ENCODE assay signal across 8 cellular contexts in genomic region chr2:37196320-37197195, GRCh38. TPM values are rescaled to one million over a fixed set of nuclear protein-coding genes. Genes with fewer than 3 reads are reported as not detected.
DNase-seq lines count a peak whose midpoint lies in the region; ATAC-seq and TF ChIP-seq lines count a peak whose summit lies in the region.

Gene CEBPZOS, plus strand, starts transcription at chr2:37196496. Its CDS starts 3,209 bp downstream, at chr2:37199705.

- peaks cover 0 to 9% (median 0%) of the 10 kb centered on the region in 11 experiments; a peak in 6 of 22 replicates for H4K20me1 ChIP-seq in BLaER1 treated with 17β-estradiol and CSF1 and Interleukin-3, amounts not matched to agents 10 nM and 100 nM

- H3K4me2 ChIP-seq in BLaER1 treated with 17β-estradiol and CSF1 and Interleukin-3, amounts not matched to agents 10 nM and 100 nM, result peak within 1 kb of the TSS; percentile 81 to 94 (median 88)

- DNase-seq in NCI-H69 (lab: John Stamatoyannopoulos, UW) (peak; percentile 82), dedifferentiated amniotic fluid mesenchymal stem cell (ENCODE audit: extremely low spot score) (peak; percentile 54), left lung (peak; percentile 89 to 93)
- DNase-seq in activated CD4-positive, alpha-beta T cell treated with anti-CD3 and anti-CD28 coated beads, Interleukin-2, amount 10 ng/mL, durations not matched to agents 7 days and 5 days, result peak; percentile 87
- peak; percentile 78 to 89 (median 84) for DNase-seq in stimulated activated CD4-positive, alpha-beta T cell treated with anti-CD3 and anti-CD28 coated beads, TNF-alpha, amount 100 ng/mL, for 1 hour (ENCODE audit: low read depth in 3 of 3, low spot score in 1 of 3)

- H3K4me3 ChIP-seq in BLaER1 treated with 17β-estradiol and CSF1 and Interleukin-3, amounts not matched to agents 10 nM and 100 nM, result peak within 1 kb of the TSS; percentile 65 to 91 (median 76)
- peak within 1 kb of the TSS; percentile 74 to 84 for H3K4me3 ChIP-seq in left lung

- peaks cover 32% of the 10 kb centered on the region for H3K36me3 Mint-ChIP-seq in activated CD4-positive, alpha-beta T cell treated with anti-CD3 and anti-CD28 coated beads, Interleukin-2, amount 10 ng/mL, durations not matched to agents 7 days and 5 days (ENCODE audit: low read depth)

- H3K4me1 Mint-ChIP-seq in activated CD4-positive, alpha-beta T cell treated with anti-CD3 and anti-CD28 coated beads, Interleukin-2, amount 10 ng/mL, durations not matched to agents 7 days and 5 days, result peaks cover 40% of the 10 kb centered on the region

- ATAC-seq in GM19328 (IDR thresholded peaks at IDR 0.05; ENCODE audit: unreplicated experiment) (peak; percentile 66), HG03520 (IDR thresholded peaks at IDR 0.05; ENCODE audit: unreplicated experiment) (peak; percentile 66), left lung (peak; percentile 93)

- H3K27me3 Mint-ChIP-seq in activated CD4-positive, alpha-beta T cell treated with anti-CD3 and anti-CD28 coated beads, Interleukin-2, amount 10 ng/mL, durations not matched to agents 7 days and 5 days, result peaks cover 3% of the 10 kb centered on the region

- H3K9me3 ChIP-seq in BLaER1 treated with 17β-estradiol and CSF1 and Interleukin-3, amounts not matched to agents 10 nM and 100 nM (replicated peaks in 1 of 11), result peaks cover 0 to 30% (median 9%) of the 10 kb centered on the region in 11 experiments; a peak in 18 of 22 replicates
- no peaks in the 10 kb centered on the region for H3K9me3 ChIP-seq in left lung

- H3K27ac ChIP-seq in BLaER1 treated with 17β-estradiol and CSF1 and Interleukin-3, amounts not matched to agents 10 nM and 100 nM, result peak within 1 kb of the TSS; percentile 73 to 95 (median 92)
- H3K27ac ChIP-seq in left lung, result peak within 1 kb of the TSS; percentile 88 to 91

- POLR2A ChIA-PET in activated CD4-positive, alpha-beta T cell treated with anti-CD3 and anti-CD28 coated beads, Interleukin-2, amount 10 ng/mL, durations not matched to agents 7 days and 5 days (lab: Charles Lee), result interaction anchor here (0.8 kb wide), 1 partner anchor 40 kb away, joined by 3 read pairs; the partner anchor contains the start of gene EIF2AK2

- H3K9ac ChIP-seq in BLaER1 treated with 17β-estradiol and CSF1 and Interleukin-3, amounts not matched to agents 10 nM and 100 nM, result peak within 1 kb of the TSS; percentile 83 to 93 (median 90)

- H3K27ac Mint-ChIP-seq in activated CD4-positive, alpha-beta T cell treated with anti-CD3 and anti-CD28 coated beads, Interleukin-2, amount 10 ng/mL, durations not matched to agents 7 days and 5 days, result peak within 1 kb of the TSS; percentile 95

- no peaks in the 10 kb centered on the region for H3K9me3 Mint-ChIP-seq in activated CD4-positive, alpha-beta T cell treated with anti-CD3 and anti-CD28 coated beads, Interleukin-2, amount 10 ng/mL, durations not matched to agents 7 days and 5 days

- CTCF ChIA-PET in activated CD4-positive, alpha-beta T cell treated with anti-CD3 and anti-CD28 coated beads, Interleukin-2, amount 10 ng/mL, durations not matched to agents 7 days and 5 days (lab: Charles Lee), result interaction anchor here (0.5 to 1.0 kb wide), 4 partner anchors 15 to 162 kb away, joined by 3 to 4 read pairs (median 3); no protein-coding TSS in a partner anchor

- peaks cover 21 to 36% (median 26%) of the 10 kb centered on the region in 10 experiments for H3K4me1 ChIP-seq in BLaER1 treated with 17β-estradiol and CSF1 and Interleukin-3, amounts not matched to agents 10 nM and 100 nM
- peaks cover 7 to 21% of the 10 kb centered on the region in 2 donors for H3K4me1 ChIP-seq in left lung

- TF ChIP-seq CTCF in left lung (IDR thresholded peaks at IDR 0.05), result no peak

- no peaks in the 10 kb centered on the region for H3K27me3 ChIP-seq in BLaER1 treated with 17β-estradiol and CSF1 and Interleukin-3, amounts not matched to agents 10 nM and 100 nM
- no peaks in the 10 kb centered on the region for H3K27me3 ChIP-seq in left lung

- intact Hi-C loops in left lung (cut with DNase I), result no loop called here

- H3K4me3 Mint-ChIP-seq in activated CD4-positive, alpha-beta T cell treated with anti-CD3 and anti-CD28 coated beads, Interleukin-2, amount 10 ng/mL, durations not matched to agents 7 days and 5 days, result peak within 1 kb of the TSS; percentile 87

- H3K36me3 ChIP-seq in BLaER1 treated with 17β-estradiol and CSF1 and Interleukin-3, amounts not matched to agents 10 nM and 100 nM, result peaks cover 20 to 30% (median 24%) of the 10 kb centered on the region in 11 experiments
- peaks cover 0 to 16% of the 10 kb centered on the region in 2 donors for H3K36me3 ChIP-seq in left lung

RNA-seq across cellular contexts. Expression of gene CEBPZOS, which starts in this region (rescaled TPM):
- total RNA-seq in activated CD4-positive, alpha-beta T cell treated with anti-CD3 and anti-CD28 coated beads, Interleukin-2, amount 10 ng/mL, durations not matched to agents 7 days and 5 days, result 10 to 100 TPM; 37.5 to 38.5 TPM
- total RNA-seq in left lung, result 10 to 100 TPM; 33.1 to 38.8 TPM

Comparison
In these comparisons a context has a peak if more than half of its experiments do, and no peak if none do; other contexts are left out.
1. Peak in every context shown above with its lines: DNase-seq, ATAC-seq, H3K4me3 ChIP-seq and H3K27ac ChIP-seq.